ENCODE assay signal across 8 cellular contexts in genomic region chr1:118077331-118078055, GRCh38.
DNase-seq lines count a peak whose midpoint lies in the region; ATAC-seq and TF ChIP-seq lines count a peak whose summit lies in the region.

No MANE protein-coding gene starts in this region.

- H3K4me2 ChIP-seq in fibroblast of lung (ENCODE audit: extremely low read depth, insufficient read depth, low read length): no peak overlapping the region

- CTCF ChIA-PET in activated CD4-positive, alpha-beta T cell treated with anti-CD3 and anti-CD28 coated beads, Interleukin-2, amount 10 ng/mL, durations not matched to agents 7 days and 5 days (lab: Charles Lee): no interaction called here

- ATAC-seq in HG02798 (IDR thresholded peaks at IDR 0.05; ENCODE audit: poor library complexity, unreplicated experiment): no peak

- no peak overlapping the region for H2AFZ ChIP-seq in fibroblast of lung (ENCODE audit: low read length)

- POLR2A ChIA-PET in activated CD4-positive, alpha-beta T cell treated with anti-CD3 and anti-CD28 coated beads, Interleukin-2, amount 10 ng/mL, durations not matched to agents 7 days and 5 days (lab: Charles Lee): no interaction called here

- no peaks in the 10 kb centered on the region for H3K36me3 ChIP-seq in fibroblast of lung (ENCODE audit: control insufficient read depth, insufficient read depth, low read length)

- H3K36me3 Mint-ChIP-seq in activated CD4-positive, alpha-beta T cell treated with anti-CD3 and anti-CD28 coated beads, Interleukin-2, amount 10 ng/mL, durations not matched to agents 7 days and 5 days (ENCODE audit: low read depth): no peaks in the 10 kb centered on the region

- DNase-seq in NCI-H510A treated with DMSO at 0.1 percent for 48 hours (lab: John Stamatoyannopoulos, UW) (peak; percentile 64), NCI-H510A (lab: John Stamatoyannopoulos, UW) (no peak), NCI-H774 (lab: John Stamatoyannopoulos, UW) (peak; percentile 66), fibroblast of lung (ENCODE audit: low read depth in 2 of 2) (peak; percentile 22 to 64), smooth muscle cell of the brain vasculature (ENCODE audit: low read depth, low spot score) (peak; percentile 20), epidermal melanocyte (ENCODE audit: insufficient read length, low spot score) (no peak)
- DNase-seq in activated CD4-positive, alpha-beta T cell treated with anti-CD3 and anti-CD28 coated beads, Interleukin-2, amount 10 ng/mL, durations not matched to agents 7 days and 5 days: no peak

- TF ChIP-seq CTCF in fibroblast of lung (conservative IDR thresholded peaks at IDR 0.05 in 1 of 2, IDR thresholded peaks at IDR 0.05 in 1 of 2; ENCODE audit: low read depth in 1 of 2, low read length in 2 of 2): peak; percentile 59 to 60

- no peaks in the 10 kb centered on the region for H3K9me3 Mint-ChIP-seq in activated CD4-positive, alpha-beta T cell treated with anti-CD3 and anti-CD28 coated beads, Interleukin-2, amount 10 ng/mL, durations not matched to agents 7 days and 5 days

- no peak overlapping the region for H3K9ac ChIP-seq in fibroblast of lung (ENCODE audit: insufficient read depth, low read length)

- H3K4me1 Mint-ChIP-seq in activated CD4-positive, alpha-beta T cell treated with anti-CD3 and anti-CD28 coated beads, Interleukin-2, amount 10 ng/mL, durations not matched to agents 7 days and 5 days: peaks cover 8% of the 10 kb centered on the region

- no peaks in the 10 kb centered on the region for H3K9me3 ChIP-seq in fibroblast of lung (ENCODE audit: control insufficient read depth, insufficient read depth, low read depth, low read length)

- no peaks in the 10 kb centered on the region for H4K20me1 ChIP-seq in fibroblast of lung (ENCODE audit: control insufficient read depth, extremely low read depth, insufficient read depth, low read length)

- peaks cover 7% of the 10 kb centered on the region for H3K27me3 Mint-ChIP-seq in activated CD4-positive, alpha-beta T cell treated with anti-CD3 and anti-CD28 coated beads, Interleukin-2, amount 10 ng/mL, durations not matched to agents 7 days and 5 days

- no peak overlapping the region for H3K4me3 Mint-ChIP-seq in activated CD4-positive, alpha-beta T cell treated with anti-CD3 and anti-CD28 coated beads, Interleukin-2, amount 10 ng/mL, durations not matched to agents 7 days and 5 days

- no peak overlapping the region for H3K4me3 ChIP-seq in fibroblast of lung (replicated peaks in 1 of 4; ENCODE audit: control extremely low read depth in 1 of 4, insufficient read depth in 1 of 4, low read depth in 3 of 4, low read length in 4 of 4)

- no peak overlapping the region for H3K27ac ChIP-seq in fibroblast of lung (ENCODE audit: insufficient read depth, low read length)

- no peaks in the 10 kb centered on the region for H3K79me2 ChIP-seq in fibroblast of lung (ENCODE audit: control insufficient read depth, insufficient read depth, low read length)

- no peak overlapping the region for H3K27ac Mint-ChIP-seq in activated CD4-positive, alpha-beta T cell treated with anti-CD3 and anti-CD28 coated beads, Interleukin-2, amount 10 ng/mL, durations not matched to agents 7 days and 5 days

- no peaks in the 10 kb centered on the region for H3K27me3 ChIP-seq in fibroblast of lung (ENCODE audit: control insufficient read depth, insufficient read depth, low read length)

- no peaks in the 10 kb centered on the region for H3K4me1 ChIP-seq in fibroblast of lung (ENCODE audit: control insufficient read depth, extremely low read depth, insufficient read depth, low read length)

Comparison
In these comparisons a context has a peak if more than half of its experiments do, and no peak if none do; other contexts are left out.
1. DNase-seq: peak in NCI-H510A treated with DMSO at 0.1 percent for 48 hours (single experiment), NCI-H774 (single experiment), fibroblast of lung (2 of 2) and smooth muscle cell of the brain vasculature (single experiment); none in NCI-H510A (single experiment), activated CD4-positive, alpha-beta T cell treated with anti-CD3 and anti-CD28 coated beads, Interleukin-2, amount 10 ng/mL, durations not matched to agents 7 days and 5 days (single experiment) and epidermal melanocyte (single experiment).